In genomic region chr1:40276122-40276521, GRCh38 we compare ENCODE assay signal across 20 cellular contexts. TPM values are rescaled to one million over a fixed set of nuclear protein-coding genes. Genes with fewer than 3 reads are reported as not detected.
DNase-seq lines count a peak whose midpoint lies in the region; ATAC-seq and TF ChIP-seq lines count a peak whose summit lies in the region.
"Had no signal": no experiment of that assay in that cellular context is flagged by ENCODE, and none has a peak within 500 bp of the region (broad histone marks: within the 10 kb centered on the region; RNA-seq: fewer than 3 reads in every experiment).

No MANE protein-coding gene starts in this region.

- H4K20me1 ChIP-seq in hepatocyte (ENCODE audit: insufficient read depth, poor library complexity, severe bottlenecking), result no peaks in the 10 kb centered on the region

- H2AFZ ChIP-seq in hepatocyte, result no peak overlapping the region
- H2AFZ ChIP-seq: PC-9 had no signal

- no peaks in the 10 kb centered on the region for H3K27me3 Mint-ChIP-seq in activated CD8-positive, alpha-beta T cell treated with anti-CD3 and anti-CD28 coated beads for 36 hours
- H3K27me3 Mint-ChIP-seq in activated CD8-positive, alpha-beta T cell treated with anti-CD3 and anti-CD28 coated beads, Interleukin-2, amount 10 ng/mL, durations not matched to agents 7 days and 5 days (ENCODE audit: low read depth), result no peaks in the 10 kb centered on the region
- H3K27me3 Mint-ChIP-seq in CD14-positive monocyte (ENCODE audit: low read depth in 3 of 3), result peaks cover 0 to 2% (median 0%) of the 10 kb centered on the region in 3 donors
- no peaks in the 10 kb centered on the region for H3K27me3 Mint-ChIP-seq in activated T-helper 1 cell treated with anti-CD3 and anti-CD28 coated beads, Interleukin-12 subunit alpha, Interleukin-12 subunit beta, Interleukin-2, Interleukin-4 antibody, amounts not matched to agents 30 ng/mL and 10 ng/mL and 1 ng/mL, durations not matched to agents 14 hours and 24 hours and 36 hours (ENCODE audit: insufficient read depth)
- H3K27me3 Mint-ChIP-seq in naive thymus-derived CD8-positive, alpha-beta T cell, result no peaks in the 10 kb centered on the region

- no peak overlapping the region for H3K4me3 Mint-ChIP-seq in activated CD8-positive, alpha-beta T cell treated with anti-CD3 and anti-CD28 coated beads for 36 hours
- H3K4me3 Mint-ChIP-seq in activated CD8-positive, alpha-beta T cell treated with anti-CD3 and anti-CD28 coated beads, Interleukin-2, amount 10 ng/mL, durations not matched to agents 7 days and 5 days, result no peak overlapping the region
- no peak overlapping the region for H3K4me3 Mint-ChIP-seq in CD14-positive monocyte
- no peak overlapping the region for H3K4me3 Mint-ChIP-seq in activated T-helper 1 cell treated with anti-CD3 and anti-CD28 coated beads, Interleukin-12 subunit alpha, Interleukin-12 subunit beta, Interleukin-2, Interleukin-4 antibody, amounts not matched to agents 30 ng/mL and 10 ng/mL and 1 ng/mL, durations not matched to agents 14 hours and 24 hours and 36 hours
- no peak overlapping the region for H3K4me3 Mint-ChIP-seq in naive thymus-derived CD8-positive, alpha-beta T cell
- H3K4me3 Mint-ChIP-seq: HFFc6 had no signal

- no peak for ATAC-seq in activated CD8-positive, alpha-beta T cell treated with anti-CD3 and anti-CD28 coated beads for 36 hours
- ATAC-seq in activated CD8-positive, alpha-beta T cell treated with anti-CD3 and anti-CD28 coated beads, Interleukin-2, amount 10 ng/mL, durations not matched to agents 7 days and 5 days, result no peak
- ATAC-seq in naive thymus-derived CD8-positive, alpha-beta T cell, result no peak
- ATAC-seq in GM21825 (IDR thresholded peaks at IDR 0.05; ENCODE audit: unreplicated experiment), result no peak

- intact Hi-C loops in activated CD8-positive, alpha-beta T cell treated with anti-CD3 and anti-CD28 coated beads for 36 hours (cut with micrococcal nuclease), result no loop called here
- intact Hi-C loops in CD14-positive monocyte (cut with micrococcal nuclease), result no loop called here
- intact Hi-C loops in activated T-helper 1 cell treated with anti-CD3 and anti-CD28 coated beads, Interleukin-12 subunit alpha, Interleukin-12 subunit beta, Interleukin-2, Interleukin-4 antibody, amounts not matched to agents 30 ng/mL and 10 ng/mL and 1 ng/mL, durations not matched to agents 14 hours and 24 hours and 36 hours (cut with micrococcal nuclease), result no loop called here

- H3K36me3 Mint-ChIP-seq in activated CD8-positive, alpha-beta T cell treated with anti-CD3 and anti-CD28 coated beads for 36 hours (ENCODE audit: low read depth), result peaks cover 41% of the 10 kb centered on the region
- peaks cover 37% of the 10 kb centered on the region for H3K36me3 Mint-ChIP-seq in activated CD8-positive, alpha-beta T cell treated with anti-CD3 and anti-CD28 coated beads, Interleukin-2, amount 10 ng/mL, durations not matched to agents 7 days and 5 days (ENCODE audit: low read depth)
- H3K36me3 Mint-ChIP-seq in CD14-positive monocyte, result peaks cover 62 to 64% of the 10 kb centered on the region in 2 donors
- peaks cover 41% of the 10 kb centered on the region for H3K36me3 Mint-ChIP-seq in activated T-helper 1 cell treated with anti-CD3 and anti-CD28 coated beads, Interleukin-12 subunit alpha, Interleukin-12 subunit beta, Interleukin-2, Interleukin-4 antibody, amounts not matched to agents 30 ng/mL and 10 ng/mL and 1 ng/mL, durations not matched to agents 14 hours and 24 hours and 36 hours (ENCODE audit: low read depth)
- peaks cover 0 to 81% (median 20%) of the 10 kb centered on the region in 3 donors for H3K36me3 Mint-ChIP-seq in naive thymus-derived CD8-positive, alpha-beta T cell

- peaks cover 7% of the 10 kb centered on the region for H3K4me1 Mint-ChIP-seq in activated CD8-positive, alpha-beta T cell treated with anti-CD3 and anti-CD28 coated beads for 36 hours (ENCODE audit: low read depth)
- no peaks in the 10 kb centered on the region for H3K4me1 Mint-ChIP-seq in activated CD8-positive, alpha-beta T cell treated with anti-CD3 and anti-CD28 coated beads, Interleukin-2, amount 10 ng/mL, durations not matched to agents 7 days and 5 days (ENCODE audit: low read depth)
- H3K4me1 Mint-ChIP-seq in CD14-positive monocyte, result peaks cover 2% of the 10 kb centered on the region
- peaks cover 5% of the 10 kb centered on the region for H3K4me1 Mint-ChIP-seq in activated T-helper 1 cell treated with anti-CD3 and anti-CD28 coated beads, Interleukin-12 subunit alpha, Interleukin-12 subunit beta, Interleukin-2, Interleukin-4 antibody, amounts not matched to agents 30 ng/mL and 10 ng/mL and 1 ng/mL, durations not matched to agents 14 hours and 24 hours and 36 hours (ENCODE audit: low read depth)
- peaks cover 0 to 9% (median 4%) of the 10 kb centered on the region in 4 donors for H3K4me1 Mint-ChIP-seq in naive thymus-derived CD8-positive, alpha-beta T cell

- WGBS in hepatocyte (ENCODE audit: low lambda C conversion rate, missing lambda C conversion rate), result 99% methylated on average over 3 of the region's 3 CpGs

- no peak for DNase-seq in activated CD8-positive, alpha-beta T cell treated with anti-CD3 and anti-CD28 coated beads for 36 hours
- DNase-seq in activated CD8-positive, alpha-beta T cell treated with anti-CD3 and anti-CD28 coated beads, Interleukin-2, amount 10 ng/mL, durations not matched to agents 7 days and 5 days, result no peak
- DNase-seq in CD14-positive monocyte (ENCODE audit: low spot score) (no peak), NCI-H524 (lab: John Stamatoyannopoulos, UW) (no peak), hepatocyte (ENCODE audit: low spot score) (no peak)
- no peak for DNase-seq in activated T-helper 1 cell treated with anti-CD3 and anti-CD28 coated beads, Interleukin-12 subunit alpha, Interleukin-12 subunit beta, Interleukin-2, Interleukin-4 antibody, amounts not matched to agents 30 ng/mL and 10 ng/mL and 1 ng/mL, durations not matched to agents 14 hours and 24 hours and 36 hours (ENCODE audit: low spot score)
- DNase-seq in naive thymus-derived CD8-positive, alpha-beta T cell, result no peak
- DNase-seq: GF-D8, HFFc6, NCI-H1048, NCI-H146, NCI-H2081 treated with DMSO at 0.1 percent for 48 hours, NCI-H510A, NCI-H82, PC-9 had no signal

- no peak overlapping the region for H3K27ac ChIP-seq in hepatocyte
- H3K27ac ChIP-seq: PC-9 had no signal

- POLR2A ChIA-PET in activated CD8-positive, alpha-beta T cell treated with anti-CD3 and anti-CD28 coated beads for 36 hours (lab: Charles Lee), result no interaction called here
- POLR2A ChIA-PET in activated CD8-positive, alpha-beta T cell treated with anti-CD3 and anti-CD28 coated beads, Interleukin-2, amount 10 ng/mL, durations not matched to agents 7 days and 5 days (lab: Charles Lee), result no interaction called here
- POLR2A ChIA-PET in naive thymus-derived CD8-positive, alpha-beta T cell (lab: Charles Lee), result interaction anchor here (0.8 kb wide), 1 partner anchor 74 kb away, joined by 5 read pairs; no protein-coding TSS in a partner anchor

- H3K36me3 ChIP-seq in hepatocyte (replicated peaks; ENCODE audit: insufficient read depth, low read depth), result no peaks in the 10 kb centered on the region

- H3K4me2 ChIP-seq in hepatocyte, result no peak overlapping the region
- H3K4me2 ChIP-seq: PC-9 had no signal

- no peaks in the 10 kb centered on the region for H3K9me3 Mint-ChIP-seq in activated CD8-positive, alpha-beta T cell treated with anti-CD3 and anti-CD28 coated beads for 36 hours
- H3K9me3 Mint-ChIP-seq in activated CD8-positive, alpha-beta T cell treated with anti-CD3 and anti-CD28 coated beads, Interleukin-2, amount 10 ng/mL, durations not matched to agents 7 days and 5 days (ENCODE audit: insufficient read depth), result no peaks in the 10 kb centered on the region
- H3K9me3 Mint-ChIP-seq in CD14-positive monocyte, result no peaks in the 10 kb centered on the region
- H3K9me3 Mint-ChIP-seq in activated T-helper 1 cell treated with anti-CD3 and anti-CD28 coated beads, Interleukin-12 subunit alpha, Interleukin-12 subunit beta, Interleukin-2, Interleukin-4 antibody, amounts not matched to agents 30 ng/mL and 10 ng/mL and 1 ng/mL, durations not matched to agents 14 hours and 24 hours and 36 hours, result no peaks in the 10 kb centered on the region
- no peaks in the 10 kb centered on the region for H3K9me3 Mint-ChIP-seq in naive thymus-derived CD8-positive, alpha-beta T cell
- H3K9me3 Mint-ChIP-seq: HFFc6 had no signal

- no peaks in the 10 kb centered on the region for H3K27me3 ChIP-seq in hepatocyte

- peak overlapping the region; percentile 6 for H3K27ac Mint-ChIP-seq in activated CD8-positive, alpha-beta T cell treated with anti-CD3 and anti-CD28 coated beads for 36 hours
- no peak overlapping the region for H3K27ac Mint-ChIP-seq in activated CD8-positive, alpha-beta T cell treated with anti-CD3 and anti-CD28 coated beads, Interleukin-2, amount 10 ng/mL, durations not matched to agents 7 days and 5 days
- peak overlapping the region in 5 of 7 donors; percentile 9 to 70 (median 37) for H3K27ac Mint-ChIP-seq in CD14-positive monocyte
- peak overlapping the region; percentile 36 for H3K27ac Mint-ChIP-seq in activated T-helper 1 cell treated with anti-CD3 and anti-CD28 coated beads, Interleukin-12 subunit alpha, Interleukin-12 subunit beta, Interleukin-2, Interleukin-4 antibody, amounts not matched to agents 30 ng/mL and 10 ng/mL and 1 ng/mL, durations not matched to agents 14 hours and 24 hours and 36 hours
- peak overlapping the region in 6 of 10 donors; percentile 5 to 61 (median 32) for H3K27ac Mint-ChIP-seq in naive thymus-derived CD8-positive, alpha-beta T cell
- H3K27ac Mint-ChIP-seq: HFFc6 had no signal

- H3K9me2 ChIP-seq in hepatocyte (replicated peaks; ENCODE audit: insufficient read depth), result no peaks in the 10 kb centered on the region

- no peaks in the 10 kb centered on the region for H3K9me3 ChIP-seq in hepatocyte (ENCODE audit: low read depth)

- CTCF ChIA-PET in activated CD8-positive, alpha-beta T cell treated with anti-CD3 and anti-CD28 coated beads for 36 hours (lab: Charles Lee), result interaction anchor here (0.9 to 1.0 kb wide), 2 partner anchors 9 to 132 kb away, joined by 3 to 4 read pairs; no protein-coding TSS in a partner anchor
- CTCF ChIA-PET in activated CD8-positive, alpha-beta T cell treated with anti-CD3 and anti-CD28 coated beads, Interleukin-2, amount 10 ng/mL, durations not matched to agents 7 days and 5 days (lab: Charles Lee), result no interaction called here

- H3K79me2 ChIP-seq in hepatocyte, result peaks cover 2% of the 10 kb centered on the region

- no peaks in the 10 kb centered on the region for H3K4me1 ChIP-seq in hepatocyte (ENCODE audit: insufficient read depth)

- no peak for TF ChIP-seq CTCF in activated CD8-positive, alpha-beta T cell treated with anti-CD3 and anti-CD28 coated beads for 36 hours (IDR thresholded peaks at IDR 0.05)
- no peak for TF ChIP-seq CTCF in CD14-positive monocyte (IDR thresholded peaks at IDR 0.05)
- no peak for TF ChIP-seq CTCF in hepatocyte (IDR thresholded peaks at IDR 0.05; ENCODE audit: poor library complexity)

- no peak overlapping the region for H3K4me3 ChIP-seq in hepatocyte
- H3K4me3 ChIP-seq: PC-9 had no signal

RNA-seq across cellular contexts. Expression of gene ZMPSTE24, which starts 18.1 kb away (rescaled TPM):
- total RNA-seq in activated CD8-positive, alpha-beta T cell treated with anti-CD3 and anti-CD28 coated beads for 36 hours, result 10 to 100 TPM; 20.1 to 21.2 TPM
- total RNA-seq in activated CD8-positive, alpha-beta T cell treated with anti-CD3 and anti-CD28 coated beads, Interleukin-2, amount 10 ng/mL, durations not matched to agents 7 days and 5 days, result 10 to 100 TPM; 28.9 to 29.8 TPM
- polyA plus RNA-seq in CD14-positive monocyte (10 to 100 TPM; 36.0 to 45.6 TPM), hepatocyte (32.6 and 35.6 TPM in 2 replicates)
- 50.2 and 56.0 TPM in 2 replicates for total RNA-seq in activated T-helper 1 cell treated with anti-CD3 and anti-CD28 coated beads, Interleukin-12 subunit alpha, Interleukin-12 subunit beta, Interleukin-2, Interleukin-4 antibody, amounts not matched to agents 30 ng/mL and 10 ng/mL and 1 ng/mL, durations not matched to agents 14 hours and 24 hours and 36 hours
- 10 to 100 TPM; 18.3 to 19.7 TPM for total RNA-seq in naive thymus-derived CD8-positive, alpha-beta T cell
- 10 to 100 TPM; 20.8 to 23.6 (median 23.0) TPM for polyA plus RNA-seq in naive thymus-derived CD8-positive, alpha-beta T cell
- total RNA-seq in hepatocyte, result 56.1 and 58.9 TPM in 2 replicates

RNA-seq across cellular contexts. Expression of gene TMCO2, which starts 28.4 kb away (rescaled TPM):
- total RNA-seq in activated CD8-positive, alpha-beta T cell treated with anti-CD3 and anti-CD28 coated beads for 36 hours, result not detected
- total RNA-seq in activated CD8-positive, alpha-beta T cell treated with anti-CD3 and anti-CD28 coated beads, Interleukin-2, amount 10 ng/mL, durations not matched to agents 7 days and 5 days, result not detected
- polyA plus RNA-seq in CD14-positive monocyte (not detected), hepatocyte (0.69 TPM in 1 of 2 replicates, not detected in the other)
- total RNA-seq in activated T-helper 1 cell treated with anti-CD3 and anti-CD28 coated beads, Interleukin-12 subunit alpha, Interleukin-12 subunit beta, Interleukin-2, Interleukin-4 antibody, amounts not matched to agents 30 ng/mL and 10 ng/mL and 1 ng/mL, durations not matched to agents 14 hours and 24 hours and 36 hours, result not detected in 2 replicates
- not detected for total RNA-seq in naive thymus-derived CD8-positive, alpha-beta T cell
- not detected for polyA plus RNA-seq in naive thymus-derived CD8-positive, alpha-beta T cell
- total RNA-seq in hepatocyte, result not detected in 2 replicates
- total RNA-seq: A172, H4, HFFc6, MCF 10A, PC-9 had no signal
- polyA plus RNA-seq: BJ had no signal

RNA-seq across cellular contexts. Expression of gene COL9A2, which starts 41.0 kb away (rescaled TPM):
- 1 to 10 TPM; 4.3 to 5.4 TPM for total RNA-seq in activated CD8-positive, alpha-beta T cell treated with anti-CD3 and anti-CD28 coated beads for 36 hours
- 1 to 10 TPM; 2.4 to 2.5 TPM for total RNA-seq in activated CD8-positive, alpha-beta T cell treated with anti-CD3 and anti-CD28 coated beads, Interleukin-2, amount 10 ng/mL, durations not matched to agents 7 days and 5 days
- polyA plus RNA-seq in CD14-positive monocyte, result 1 to 10 TPM; 2.0 to 2.6 TPM
- total RNA-seq in activated T-helper 1 cell treated with anti-CD3 and anti-CD28 coated beads, Interleukin-12 subunit alpha, Interleukin-12 subunit beta, Interleukin-2, Interleukin-4 antibody, amounts not matched to agents 30 ng/mL and 10 ng/mL and 1 ng/mL, durations not matched to agents 14 hours and 24 hours and 36 hours, result 20.4 and 22.3 TPM in 2 replicates
- total RNA-seq in naive thymus-derived CD8-positive, alpha-beta T cell, result 1 to 10 TPM; 5.2 to 6.3 TPM
- under 1 TPM; 0.73 to 0.83 (median 0.76) TPM for polyA plus RNA-seq in naive thymus-derived CD8-positive, alpha-beta T cell
- 13.3 and 20.6 TPM in 2 replicates for total RNA-seq in hepatocyte
- 24.9 and 33.5 TPM in 2 replicates for polyA plus RNA-seq in hepatocyte
- total RNA-seq: MCF 10A had no signal
